In the genomic region with DNA sequence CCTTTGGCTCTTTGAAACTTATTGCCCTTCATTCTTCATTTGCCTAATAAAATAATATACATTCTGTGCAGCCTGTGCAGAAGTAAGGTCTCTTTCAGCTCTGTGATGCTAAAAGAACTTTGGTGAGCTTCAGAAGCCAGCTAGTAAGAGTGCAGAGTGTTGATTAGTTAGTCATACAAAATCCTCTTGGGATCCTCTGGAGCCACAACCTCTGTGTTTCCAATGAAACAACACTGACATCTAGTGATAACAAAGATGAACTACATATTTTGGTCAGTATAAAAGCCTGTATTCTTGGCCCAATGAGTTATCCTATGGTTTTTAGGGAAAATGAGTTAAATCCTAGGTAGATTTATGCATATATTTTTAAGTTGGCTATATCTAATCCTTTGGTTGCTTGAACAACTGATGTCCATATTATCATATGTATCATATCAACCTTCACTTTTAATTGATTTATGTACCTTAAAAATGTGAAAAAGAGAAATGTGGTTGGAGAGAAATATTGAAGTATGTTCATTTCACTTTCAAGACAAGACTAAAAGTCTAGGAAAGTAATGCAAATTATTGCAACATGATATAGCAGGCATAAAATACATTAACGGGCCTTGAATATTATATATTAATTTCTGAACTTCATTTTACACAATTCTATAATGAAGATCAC, we compare ENCODE assay signal across 8 cellular contexts.
DNase-seq lines count a peak whose midpoint lies in the region; ATAC-seq, FAIRE-seq and TF ChIP-seq lines count a peak whose summit lies in the region.

No MANE protein-coding gene starts in this region.

- no peaks in the 10 kb centered on the region for H3K9me3 Mint-ChIP-seq in stimulated activated naive CD8-positive, alpha-beta T cell treated with anti-CD3 and anti-CD28 coated beads, Interleukin-15, amount 100 ng/mL, for 72 hours

- DNase-seq in stimulated activated naive CD8-positive, alpha-beta T cell treated with anti-CD3 and anti-CD28 coated beads, Interleukin-15, amount 100 ng/mL, for 72 hours = no peak
- DNase-seq in stimulated activated naive CD8-positive, alpha-beta T cell treated with anti-CD3 and anti-CD28 coated beads, Interleukin-15, Interleukin-2, amounts not matched to agents 100 U/mL and 50 U/mL, for 24 hours = no peak
- DNase-seq in MV-4-11 (lab: John Stamatoyannopoulos, UW) (peak; percentile 52), SK-N-SH (peak; percentile 32), fibroblast of peridontal ligament (ENCODE audit: extremely low read depth) (peak; percentile 82), pancreas (no peak)

- no peak overlapping the region for H3K9ac ChIP-seq in SK-N-SH

- H4K20me1 ChIP-seq in SK-N-SH (ENCODE audit: insufficient read depth) = no peaks in the 10 kb centered on the region

- H3K4me1 ChIP-seq in HEK293 (ENCODE audit: control insufficient read depth, insufficient read depth, low read length) (no peaks in the 10 kb centered on the region), SK-N-SH (ENCODE audit: control insufficient read depth in 1 of 2, insufficient read depth in 2 of 2, low read depth in 1 of 2, low read length in 1 of 2) (no peaks in the 10 kb centered on the region; a peak in 1 of 4 replicates), pancreas (no peaks in the 10 kb centered on the region)

- POLR2A ChIA-PET in HEK293 (lab: Yijun Ruan, JAX) (no interaction called here), SK-N-SH (lab: Yijun Ruan, JAX) (no interaction called here)

- peak; percentile 67 for ATAC-seq in stimulated activated naive CD8-positive, alpha-beta T cell treated with anti-CD3 and anti-CD28 coated beads, Interleukin-15, amount 100 ng/mL, for 72 hours
- ATAC-seq in stimulated activated naive CD8-positive, alpha-beta T cell treated with anti-CD3 and anti-CD28 coated beads, Interleukin-15, Interleukin-2, amounts not matched to agents 100 U/mL and 50 U/mL, for 24 hours = no peak
- peak; percentile 63 to 91 (median 88) for ATAC-seq in pancreas
- no peak for ATAC-seq in HG02840 (IDR thresholded peaks at IDR 0.05; ENCODE audit: low FRiP score, unreplicated experiment)

- no peaks in the 10 kb centered on the region for H3K9me2 ChIP-seq in SK-N-SH

- H3K4me1 Mint-ChIP-seq in stimulated activated naive CD8-positive, alpha-beta T cell treated with anti-CD3 and anti-CD28 coated beads, Interleukin-15, amount 100 ng/mL, for 72 hours = no peaks in the 10 kb centered on the region

- no peak for TF ChIP-seq CTCF in HEK293 (tag by site-specific recombination; IDR thresholded peaks at IDR 0.05)
- TF ChIP-seq CTCF in SK-N-SH (IDR thresholded peaks at IDR 0.05) = peak; percentile 62
- peak in 3 of 4 donors; percentile 45 to 70 (median 65) for TF ChIP-seq CTCF in pancreas (IDR thresholded peaks at IDR 0.05)

- no peaks in the 10 kb centered on the region for H3K27me3 Mint-ChIP-seq in stimulated activated naive CD8-positive, alpha-beta T cell treated with anti-CD3 and anti-CD28 coated beads, Interleukin-15, amount 100 ng/mL, for 72 hours

- no peak for TF ChIP-seq EP300 in SK-N-SH (IDR thresholded peaks at IDR 0.05; ENCODE audit: borderline replicate concordance in 1 of 2, low read depth in 1 of 2, low read length in 1 of 2)

- WGBS in SK-N-SH (ENCODE audit: low lambda C conversion rate) = 4% methylated on average over 1 of the region's 1 CpG
- WGBS in pancreas, 2 donors = 41 to 71% methylated on average over 1 of the region's 1 CpG

- H3K4me2 ChIP-seq in SK-N-SH = no peak overlapping the region

- peak; percentile 71 for TF ChIP-seq RAD21 in SK-N-SH (IDR thresholded peaks at IDR 0.05; ENCODE audit: low read length)

- H3K27me3 ChIP-seq in SK-N-SH (ENCODE audit: insufficient read depth) (no peaks in the 10 kb centered on the region), pancreas (no peaks in the 10 kb centered on the region)

- peak; percentile 59 for FAIRE-seq in pancreas (lab: Jason Lieb, UNC)

- H3K27ac Mint-ChIP-seq in stimulated activated naive CD8-positive, alpha-beta T cell treated with anti-CD3 and anti-CD28 coated beads, Interleukin-15, amount 100 ng/mL, for 72 hours = no peak overlapping the region

- CTCF ChIA-PET in HEK293 (lab: Yijun Ruan, JAX) (interaction anchor here (0.6 to 1.4 kb wide), 5 partner anchors 16 to 583 kb away, joined by 3 to 5 read pairs (median 3); no protein-coding TSS in a partner anchor), SK-N-SH (lab: Yijun Ruan, JAX) (interaction anchor here (0.6 to 0.8 kb wide), 3 partner anchors 8 to 14 kb away, joined by 3 to 4 read pairs (median 3); no protein-coding TSS in a partner anchor)

- no peaks in the 10 kb centered on the region for H3F3A ChIP-seq in SK-N-SH (replicated peaks; ENCODE audit: insufficient read depth)

- H3K79me2 ChIP-seq in SK-N-SH (ENCODE audit: insufficient read depth) = no peaks in the 10 kb centered on the region

- no peak overlapping the region for H3K4me3 ChIP-seq in HEK293 (ENCODE audit: low read depth, low read length)
- H3K4me3 ChIP-seq in SK-N-SH (ENCODE audit: low read depth in 2 of 2, low read length in 1 of 2) = no peak overlapping the region
- no peak overlapping the region for H3K4me3 ChIP-seq in pancreas

- no peaks in the 10 kb centered on the region for H3K9me3 ChIP-seq in HEK293 (ENCODE audit: control insufficient read depth, insufficient read depth, low read depth, low read length)
- no peaks in the 10 kb centered on the region for H3K9me3 ChIP-seq in SK-N-SH
- H3K9me3 ChIP-seq in pancreas = no peaks in the 10 kb centered on the region

- no peak overlapping the region for H2AFZ ChIP-seq in SK-N-SH (ENCODE audit: low read depth)

- H3K4me3 Mint-ChIP-seq in stimulated activated naive CD8-positive, alpha-beta T cell treated with anti-CD3 and anti-CD28 coated beads, Interleukin-15, amount 100 ng/mL, for 72 hours = no peak overlapping the region

- H3K27ac ChIP-seq in HEK293 (ENCODE audit: extremely low read depth, low read depth, low read length) (no peak overlapping the region), SK-N-SH (ENCODE audit: low read depth in 2 of 2, low read length in 1 of 2) (no peak overlapping the region), pancreas (no peak overlapping the region)

- H3K36me3 ChIP-seq in HEK293 (ENCODE audit: control insufficient read depth in 2 of 2, insufficient read depth in 1 of 2, low read length in 2 of 2) (no peaks in the 10 kb centered on the region), SK-N-SH (replicated peaks in 1 of 2; ENCODE audit: control insufficient read depth in 1 of 2, insufficient read depth in 2 of 2, low read length in 1 of 2) (no peaks in the 10 kb centered on the region), pancreas (no peaks in the 10 kb centered on the region)

- intact Hi-C loops in pancreas (cut with DNase I) = no loop called here

TF ChIP-seq in HEK293, 187 proteins besides CTCF, POLR2A, EP300 and RAD21:
- TF ChIP-seq ZNF501 (tag by site-specific recombination; IDR thresholded peaks at IDR 0.05) (no peak), ZSCAN18 (tag by site-specific recombination; IDR thresholded peaks at IDR 0.05) (no peak), ZNF654 (tag by site-specific recombination; IDR thresholded peaks at IDR 0.05; ENCODE audit: low read depth) (peak; percentile 84)

TF ChIP-seq in SK-N-SH, 30 proteins besides CTCF, POLR2A, EP300 and RAD21:
- peak; percentile 34; the same call in 1 of the 2 replicates for TF ChIP-seq SMC3 (IDR thresholded peaks at IDR 0.05; ENCODE audit: low read depth, low read length)
- no peak for TF ChIP-seq CHD2 (IDR thresholded peaks at IDR 0.05; ENCODE audit: low read length, partially characterized antibody)

Comparison
In these comparisons a context has a peak if more than half of its experiments do, and no peak if none do; other contexts are left out.
1. ATAC-seq: peak in stimulated activated naive CD8-positive, alpha-beta T cell treated with anti-CD3 and anti-CD28 coated beads, Interleukin-15, amount 100 ng/mL, for 72 hours (single experiment) and pancreas (4 of 4); none in stimulated activated naive CD8-positive, alpha-beta T cell treated with anti-CD3 and anti-CD28 coated beads, Interleukin-15, Interleukin-2, amounts not matched to agents 100 U/mL and 50 U/mL, for 24 hours (single experiment) and HG02840 (single experiment).
2. DNase-seq: peak in MV-4-11 (single experiment), SK-N-SH (single experiment) and fibroblast of peridontal ligament (single experiment); none in stimulated activated naive CD8-positive, alpha-beta T cell treated with anti-CD3 and anti-CD28 coated beads, Interleukin-15, amount 100 ng/mL, for 72 hours (0 of 2), stimulated activated naive CD8-positive, alpha-beta T cell treated with anti-CD3 and anti-CD28 coated beads, Interleukin-15, Interleukin-2, amounts not matched to agents 100 U/mL and 50 U/mL, for 24 hours (single experiment) and pancreas (0 of 6).